ENCODE assay signal across 25 cellular contexts in the genomic region with DNA sequence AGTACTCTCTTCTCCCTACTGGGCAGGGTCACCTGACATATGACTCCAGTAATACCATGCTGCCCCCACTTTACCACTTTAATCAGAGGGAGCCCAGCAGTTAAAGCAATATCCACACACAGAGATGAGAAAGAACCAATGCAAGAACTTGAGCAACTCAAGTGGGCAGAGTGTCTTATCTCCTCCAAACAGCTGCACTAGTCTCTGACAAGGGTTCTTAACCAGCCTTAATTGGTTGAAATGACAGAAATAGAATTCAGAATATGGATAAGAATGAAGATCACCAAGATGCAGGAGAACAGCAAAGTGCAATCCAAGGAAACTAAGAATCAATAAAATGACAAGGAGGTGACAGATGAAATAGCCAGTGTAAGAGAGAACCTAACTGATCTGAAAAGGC.
"Had no signal": no experiment of that assay in that cellular context is flagged by ENCODE, and none has a peak within 500 bp of the region (broad histone marks: within the 10 kb centered on the region; RNA-seq: fewer than 3 reads in every experiment).

No MANE protein-coding gene starts in this region.

- H3K27me3 ChIP-seq: esophagus squamous epithelium, gastroesophageal sphincter, spleen, stomach, transverse colon had no signal

- H3K27ac Mint-ChIP-seq: dendritic cell treated with granulocyte-macrophage colony-stimulating factor and Interleukin-4, amounts not matched to agents 40 ng/mL and 50 ng/mL, for 4 days; effector memory CD8-positive, alpha-beta T cell; memory B cell; naive B cell; nephron had no signal

- H3K36me3 Mint-ChIP-seq: memory B cell, naive B cell had no signal

- ATAC-seq: effector memory CD8-positive, alpha-beta T cell; gastroesophageal sphincter; left cardiac atrium; psoas muscle had no signal

- H3K27ac ChIP-seq: epithelial cell of prostate, esophagus squamous epithelium, gastroesophageal sphincter, left ventricle myocardium inferior, lower lobe of right lung, psoas muscle, spleen, stomach, thoracic aorta, transverse colon had no signal

- H3K36me3 ChIP-seq: esophagus squamous epithelium, gastroesophageal sphincter, left ventricle myocardium inferior, lower lobe of right lung, spleen, stomach, thoracic aorta, transverse colon had no signal

- H3K4me1 Mint-ChIP-seq: memory B cell, naive B cell had no signal

- H3K4me1 ChIP-seq: esophagus squamous epithelium, left ventricle myocardium inferior, lower lobe of right lung, psoas muscle, spleen, stomach, transverse colon had no signal

- DNase-seq: effector memory CD8-positive, alpha-beta T cell; esophagus squamous epithelium; glutamatergic neuron; kidney; left cardiac atrium; left ventricle myocardium inferior; lower lobe of right lung; midbrain; naive B cell; psoas muscle; retina; spleen; stimulated activated CD4-positive, alpha-beta T cell treated with anti-CD3 and anti-CD28 coated beads, Interleukin-15, amount 100 ng/mL, for 24 hours; stimulated activated CD4-positive, alpha-beta T cell treated with anti-CD3 and anti-CD28 coated beads, Interleukin-1b, Interleukin-23, amount 100 ng/mL, for 48 hours; stimulated activated CD4-positive, alpha-beta T cell treated with anti-CD3 and anti-CD28 coated beads, Interleukin-4, amount 100 ng/mL, for 4 hours; stimulated activated naive CD4-positive, alpha-beta T cell; stomach; substantia nigra; transverse colon had no signal

- H3K4me3 Mint-ChIP-seq: dendritic cell treated with granulocyte-macrophage colony-stimulating factor and Interleukin-4, amounts not matched to agents 40 ng/mL and 50 ng/mL, for 4 days; effector memory CD8-positive, alpha-beta T cell; memory B cell; naive B cell; nephron had no signal

- H3K27me3 Mint-ChIP-seq: dendritic cell treated with granulocyte-macrophage colony-stimulating factor and Interleukin-4, amounts not matched to agents 40 ng/mL and 50 ng/mL, for 4 days; effector memory CD8-positive, alpha-beta T cell; memory B cell; naive B cell had no signal

- H3K4me3 ChIP-seq: esophagus squamous epithelium, gastroesophageal sphincter, left ventricle myocardium inferior, lower lobe of right lung, psoas muscle, spleen, stomach, thoracic aorta, transverse colon had no signal

- FAIRE-seq: kidney had no signal

- H3K9me3 ChIP-seq: esophagus squamous epithelium, lower lobe of right lung, psoas muscle, thoracic aorta had no signal
